Comparison of ENCODE assay signal across 9 cellular contexts in genomic region chr5:139246394-139246793, GRCh38. TPM values are rescaled to one million over a fixed set of nuclear protein-coding genes. Genes with fewer than 3 reads are reported as not detected.
DNase-seq lines count a peak whose midpoint lies in the region; ATAC-seq and TF ChIP-seq lines count a peak whose summit lies in the region.
"Had no signal": no experiment of that assay in that cellular context is flagged by ENCODE, and none has a peak within 500 bp of the region (broad histone marks: within the 10 kb centered on the region; RNA-seq: fewer than 3 reads in every experiment).

No MANE protein-coding gene starts in this region.

- no peaks in the 10 kb centered on the region for H3K27me3 ChIP-seq in prostate gland (replicated peaks; ENCODE audit: insufficient read depth)

- ATAC-seq in T-helper 17 cell, result no peak
- ATAC-seq in HG03460 (IDR thresholded peaks at IDR 0.05; ENCODE audit: unreplicated experiment), result no peak
- ATAC-seq in HG03108 (IDR thresholded peaks at IDR 0.05; ENCODE audit: unreplicated experiment), result no peak

- H3K9me3 ChIP-seq in T-helper 17 cell (ENCODE audit: control insufficient read depth, low read length, poor library complexity, severe bottlenecking) (no peaks in the 10 kb centered on the region), prostate gland (no peaks in the 10 kb centered on the region)

- no peaks in the 10 kb centered on the region for H3K4me1 ChIP-seq in prostate gland (replicated peaks)

- H3K4me1 Mint-ChIP-seq in T-helper 17 cell, result peaks cover 20% of the 10 kb centered on the region

- TF ChIP-seq CTCF in GM12865 (IDR thresholded peaks at IDR 0.05; ENCODE audit: insufficient read depth, low read depth, low read length, missing control alignments) (no peak), cardiac fibroblast (IDR thresholded peaks at IDR 0.05; ENCODE audit: low read depth, low read length) (peak; percentile 1), prostate gland (IDR thresholded peaks at IDR 0.05) (no peak)

- TF ChIP-seq POLR2A in prostate gland (IDR thresholded peaks at IDR 0.05), result no peak

- H3K4me3 Mint-ChIP-seq in T-helper 17 cell, result no peak overlapping the region
- H3K4me3 Mint-ChIP-seq: central memory CD8-positive, alpha-beta T cell had no signal

- intact Hi-C loops in prostate gland (cut with DNase I), result no loop called here

- H3K27ac Mint-ChIP-seq in T-helper 17 cell, result no peak overlapping the region

- no peaks in the 10 kb centered on the region for H3K36me3 Mint-ChIP-seq in T-helper 17 cell (ENCODE audit: low read depth)

- peaks cover 8% of the 10 kb centered on the region for H3K27me3 Mint-ChIP-seq in T-helper 17 cell

- 53% methylated on average over 4 of the region's 4 CpGs for WGBS in prostate gland

- no peak overlapping the region for H3K4me3 ChIP-seq in GM12865 (ENCODE audit: low read depth, low read length)
- no peak overlapping the region for H3K4me3 ChIP-seq in cardiac fibroblast (replicated peaks in 1 of 2; ENCODE audit: low read depth in 2 of 2, low read length in 2 of 2)
- H3K4me3 ChIP-seq in prostate gland, result no peak overlapping the region

- no peak overlapping the region for H3K27ac ChIP-seq in prostate gland

- H3K36me3 ChIP-seq in prostate gland, result no peaks in the 10 kb centered on the region

- DNase-seq in GM12865 (ENCODE audit: low read depth) (peak; percentile 22), SKM-1 (lab: John Stamatoyannopoulos, UW; ENCODE audit: unreplicated experiment) (peak; percentile 89), cardiac fibroblast (ENCODE audit: low read depth in 2 of 2) (peak; percentile 56 to 61), T-helper 17 cell (no peak), prostate gland (ENCODE audit: low spot score) (no peak)
- peak; percentile 54 to 57 for DNase-seq in stimulated activated CD4-positive, alpha-beta T cell treated with anti-CD3 and anti-CD28 coated beads, Interleukin-15, amount 100 ng/mL, for 48 hours (ENCODE audit: low read depth in 2 of 2)

RNA-seq across cellular contexts. Expression of gene MATR3, which starts 47.1 kb away (rescaled TPM):
- total RNA-seq in T-helper 17 cell, result 100 to 1,000 TPM; 318 to 325 TPM
- total RNA-seq in prostate gland, result 100 to 1,000 TPM; 192 to 207 TPM

RNA-seq across cellular contexts. Expression of gene SIL1, which starts 48.2 kb away (rescaled TPM):
- 10 to 100 TPM; 17.8 to 18.5 TPM for total RNA-seq in T-helper 17 cell
- 10 to 100 TPM; 69.9 to 75.6 TPM for total RNA-seq in prostate gland

Comparison
In these comparisons a context has a peak if more than half of its experiments do, and no peak if none do; other contexts are left out.
1. DNase-seq: peak in GM12865 (single experiment), SKM-1 (single experiment), cardiac fibroblast (2 of 2) and stimulated activated CD4-positive, alpha-beta T cell treated with anti-CD3 and anti-CD28 coated beads, Interleukin-15, amount 100 ng/mL, for 48 hours (2 of 2); none in T-helper 17 cell (0 of 3) and prostate gland (single experiment).